In the genomic region with DNA sequence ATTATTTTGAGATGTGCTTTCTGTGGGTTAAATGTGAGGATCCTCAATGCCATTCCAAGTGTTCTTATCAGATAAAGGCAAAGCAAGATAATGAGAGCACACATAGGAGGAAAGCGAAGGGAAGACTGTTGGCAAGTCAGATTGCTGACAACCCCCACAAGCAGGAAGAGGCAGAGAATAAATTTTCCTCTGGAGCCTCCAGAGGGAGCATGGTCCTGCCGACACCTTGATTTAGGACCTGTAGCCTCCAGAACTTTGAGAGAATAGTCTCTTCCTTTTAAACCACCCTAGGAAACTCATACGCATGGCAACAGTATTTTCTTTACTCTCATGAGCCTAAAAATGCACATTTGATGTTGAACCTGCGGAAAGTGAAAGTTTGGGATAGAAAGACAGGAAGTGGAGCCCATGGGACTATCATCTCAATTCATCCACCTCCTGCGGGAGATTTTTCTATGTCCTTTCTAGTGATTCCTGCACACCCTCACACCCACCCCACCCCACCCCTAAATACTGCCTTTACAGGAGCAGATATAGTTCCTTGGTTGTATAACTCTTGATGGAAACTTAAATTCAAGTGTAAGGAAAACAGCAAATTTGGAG, we compare ENCODE assay signal across 1 cellular context.
TF ChIP-seq lines count a peak whose summit lies in the region.

No MANE protein-coding gene starts in this region.

TF ChIP-seq in K562, 482 proteins besides CTCF, POLR2A, EP300 and RAD21 (continued from another document):
- no peak for TF ChIP-seq SFPQ (IDR thresholded peaks at IDR 0.05; ENCODE audit: low read depth, low read length)
TF ChIP-seq in K562: peak in this region for 0.
